In the genomic region with DNA sequence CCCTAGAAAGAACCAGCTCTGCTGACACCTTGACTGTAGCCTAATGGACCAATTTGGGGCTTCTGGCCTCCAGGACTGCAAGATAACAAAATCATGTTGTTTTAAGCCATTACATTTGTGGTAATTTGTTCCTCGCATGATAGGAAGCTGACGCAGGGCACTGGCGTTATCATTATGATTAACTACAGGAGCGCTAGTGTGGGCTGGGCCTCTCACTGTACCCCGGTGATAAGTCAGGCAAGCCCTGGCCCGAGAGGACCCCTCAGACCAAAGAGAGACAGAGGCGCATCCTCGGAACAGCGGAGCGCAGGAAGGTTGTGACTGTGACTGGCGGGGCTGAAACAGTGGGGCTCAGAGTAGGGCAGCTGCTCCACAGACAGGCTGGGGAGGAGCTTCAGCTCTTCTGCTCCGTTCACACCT, we compare ENCODE assay signal across 24 cellular contexts.
"Had no signal": no experiment of that assay in that cellular context is flagged by ENCODE, and none has a peak within 500 bp of the region (broad histone marks: within the 10 kb centered on the region; RNA-seq: fewer than 3 reads in every experiment).

No MANE protein-coding gene starts in this region.

- DNase-seq: activated CD4-positive, alpha-beta memory T cell treated with anti-CD3 and anti-CD28 coated beads for 36 hours; activated CD4-positive, alpha-beta T cell treated with anti-CD3 and anti-CD28 coated beads for 48 hours; activated gamma-delta T cell treated with Interleukin-2 at 50 U/mL for 16 hours; activated T-cell treated with anti-CD3 and anti-CD28 coated beads, Interleukin-2, amount 50 U/mL, for 72 hours; anterior cingulate cortex; foreskin fibroblast; heart right ventricle; natural killer cell; stimulated activated CD4-positive, alpha-beta T cell treated with anti-CD3 and anti-CD28 coated beads, Interleukin-12 subunit alpha, Interleukin-12 subunit beta, amount 100 ng/mL, for 4 hours; stimulated activated CD4-positive, alpha-beta T cell treated with anti-CD3 and anti-CD28 coated beads, Interleukin-4, amount 100 ng/mL, for 4 hours; stimulated activated naive CD8-positive, alpha-beta T cell treated with anti-CD3 and anti-CD28 coated beads, Interleukin-15, Interleukin-2, amounts not matched to agents 100 U/mL and 50 U/mL, for 24 hours; substantia nigra; T-helper 9 cell had no signal

- H3K9me3 ChIP-seq: body of pancreas, ovary, prostate gland, right atrium auricular region, tibial artery had no signal

- H3K36me3 ChIP-seq: cardiac muscle cell, heart right ventricle, ovary, prostate gland, right atrium auricular region, tibial artery had no signal

- H3K27ac ChIP-seq: body of pancreas, cardiac muscle cell, heart right ventricle, ovary, prostate gland, right atrium auricular region, tibial artery had no signal

- H3K4me1 ChIP-seq: body of pancreas, prostate gland, right atrium auricular region, tibial artery had no signal

- FAIRE-seq: endometrium, keratinocyte, urothelium cell line had no signal

- ATAC-seq: activated T-cell treated with anti-CD3 and anti-CD28 coated beads, Interleukin-2, amount 50 U/mL, for 72 hours; body of pancreas; heart right ventricle; left lobe of liver; natural killer cell; stimulated activated naive CD8-positive, alpha-beta T cell treated with anti-CD3 and anti-CD28 coated beads, Interleukin-15, Interleukin-2, amounts not matched to agents 100 U/mL and 50 U/mL, for 24 hours had no signal

- H3K4me3 ChIP-seq: body of pancreas, cardiac muscle cell, heart right ventricle, lung, ovary, prostate gland, right atrium auricular region, tibial artery had no signal

- H3K27me3 ChIP-seq: body of pancreas, cardiac muscle cell, ovary, right atrium auricular region, tibial artery had no signal
